Comparison of ENCODE assay signal across 23 cellular contexts in genomic region chr7:79711660-79712059, GRCh38.
DNase-seq lines count a peak whose midpoint lies in the region; ATAC-seq, FAIRE-seq and TF ChIP-seq lines count a peak whose summit lies in the region.
"Had no signal": no experiment of that assay in that cellular context is flagged by ENCODE, and none has a peak within 500 bp of the region (broad histone marks: within the 10 kb centered on the region; RNA-seq: fewer than 3 reads in every experiment).

No MANE protein-coding gene starts in this region.

- H3K36me3 ChIP-seq in SK-N-SH (replicated peaks in 1 of 2; ENCODE audit: control insufficient read depth in 1 of 2, insufficient read depth in 2 of 2, low read length in 1 of 2) (no peaks in the 10 kb centered on the region), spleen (no peaks in the 10 kb centered on the region)
- H3K36me3 ChIP-seq: BE2C; BLaER1 treated with 17β-estradiol and CSF1 and Interleukin-3, amounts not matched to agents 10 nM and 100 nM; HAP-1 had no signal

- 0 out of 2 replicates have a peak overlapping the region, but pooled peaks have one; percentile 18 for H2AFZ ChIP-seq in SK-N-SH (ENCODE audit: low read depth)

- no peak for TF ChIP-seq POLR2A in spleen (IDR thresholded peaks at IDR 0.05)

- H3K79me2 ChIP-seq in SK-N-SH (ENCODE audit: insufficient read depth): no peaks in the 10 kb centered on the region

- H3K4me2 ChIP-seq in SK-N-SH: no peak overlapping the region
- H3K4me2 ChIP-seq: A549; BLaER1 treated with 17β-estradiol and CSF1 and Interleukin-3, amounts not matched to agents 10 nM and 100 nM had no signal

- no peaks in the 10 kb centered on the region for H3K27me3 ChIP-seq in SK-N-SH (ENCODE audit: insufficient read depth)
- no peaks in the 10 kb centered on the region for H3K27me3 ChIP-seq in spleen (replicated peaks in 1 of 7)
- H3K27me3 ChIP-seq: BE2C; BLaER1 treated with 17β-estradiol and CSF1 and Interleukin-3, amounts not matched to agents 10 nM and 100 nM had no signal

- no peaks in the 10 kb centered on the region for H4K20me1 ChIP-seq in SK-N-SH (ENCODE audit: insufficient read depth)
- H4K20me1 ChIP-seq: BLaER1 treated with 17β-estradiol and CSF1 and Interleukin-3, amounts not matched to agents 10 nM and 100 nM had no signal

- no peaks in the 10 kb centered on the region for H3F3A ChIP-seq in SK-N-SH (replicated peaks; ENCODE audit: insufficient read depth)

- H3K9ac ChIP-seq in SK-N-SH: no peak overlapping the region
- H3K9ac ChIP-seq: BLaER1 treated with 17β-estradiol and CSF1 and Interleukin-3, amounts not matched to agents 10 nM and 100 nM had no signal

- H3K4me1 ChIP-seq in SK-N-SH (ENCODE audit: control insufficient read depth in 1 of 2, insufficient read depth in 2 of 2, low read depth in 1 of 2, low read length in 1 of 2): no peaks in the 10 kb centered on the region; a peak in 1 of 4 replicates
- H3K4me1 ChIP-seq in spleen: no peaks in the 10 kb centered on the region
- H3K4me1 ChIP-seq: BE2C; BLaER1 treated with 17β-estradiol and CSF1 and Interleukin-3, amounts not matched to agents 10 nM and 100 nM; HAP-1 had no signal

- H3K27ac ChIP-seq in SK-N-SH (ENCODE audit: low read depth in 2 of 2, low read length in 1 of 2): no peak overlapping the region
- no peak overlapping the region for H3K27ac ChIP-seq in RWPE1
- H3K27ac ChIP-seq in spleen: no peak overlapping the region
- H3K27ac ChIP-seq: 22Rv1; A549; BLaER1 treated with 17β-estradiol and CSF1 and Interleukin-3, amounts not matched to agents 10 nM and 100 nM had no signal

- no peak for ATAC-seq in SK-N-SH treated with all-trans-retinoic acid at 6 μM for 48 hours
- no peak for ATAC-seq in HG03565 (IDR thresholded peaks at IDR 0.05; ENCODE audit: unreplicated experiment)
- ATAC-seq in HG03460 (IDR thresholded peaks at IDR 0.05; ENCODE audit: unreplicated experiment): no peak
- ATAC-seq: A549 had no signal

- TF ChIP-seq EP300 in SK-N-SH (IDR thresholded peaks at IDR 0.05; ENCODE audit: borderline replicate concordance in 1 of 2, low read depth in 1 of 2, low read length in 1 of 2): no peak

- POLR2A ChIA-PET in SK-N-SH (lab: Yijun Ruan, JAX): no interaction called here
- POLR2A ChIA-PET in RWPE1 (lab: Yijun Ruan, JAX; ENCODE audit: low non-redundant PET): no interaction called here

- 61% methylated on average over 4 of the region's 4 CpGs for WGBS in SK-N-SH (ENCODE audit: low lambda C conversion rate)
- WGBS in spleen, 5 donors: 73 to 85% (median 77%) methylated on average over 4 of the region's 4 CpGs

- H3K4me3 ChIP-seq in SK-N-SH (ENCODE audit: low read depth in 2 of 2, low read length in 1 of 2) (no peak overlapping the region), spleen (no peak overlapping the region)
- H3K4me3 ChIP-seq: A549; BLaER1 treated with 17β-estradiol and CSF1 and Interleukin-3, amounts not matched to agents 10 nM and 100 nM; HAP-1 had no signal

- CTCF ChIA-PET in SK-N-SH (lab: Yijun Ruan, JAX) (interaction anchor here (0.8 to 2.1 kb wide), 2 partner anchors 10 to 413 kb away, joined by 3 to 6 read pairs; no protein-coding TSS in a partner anchor), RWPE1 (lab: Yijun Ruan, JAX) (no interaction called here)

- peak; percentile 91 for FAIRE-seq in endometrium (lab: Jason Lieb, UNC)
- FAIRE-seq: A549, D721Med, GM12892, H54 had no signal

- no peaks in the 10 kb centered on the region for H3K9me2 ChIP-seq in SK-N-SH

- H3K9me3 ChIP-seq in SK-N-SH (no peaks in the 10 kb centered on the region), spleen (no peaks in the 10 kb centered on the region)
- H3K9me3 ChIP-seq: A549; BE2C; BLaER1 treated with 17β-estradiol and CSF1 and Interleukin-3, amounts not matched to agents 10 nM and 100 nM; HAP-1 had no signal

- no peak for DNase-seq in SK-N-SH
- peak; percentile 46 for DNase-seq in SW480 (ENCODE audit: low spot score)
- DNase-seq in RWPE1 (ENCODE audit: low spot score): no peak
- no peak for DNase-seq in spleen
- DNase-seq: ACHN; AML-193; BE2C; CD4-positive, alpha-beta T cell; CD8-positive, alpha-beta memory T cell; DMS 273 treated with DMSO at 0.1 percent for 48 hours; DMS79 treated with DMSO at 0.1 percent for 48 hours; GOT3 had no signal

- TF ChIP-seq CTCF in SK-N-SH (IDR thresholded peaks at IDR 0.05) (no peak), RWPE1 (conservative IDR thresholded peaks at IDR 0.05; ENCODE audit: low read depth) (no peak), spleen (IDR thresholded peaks at IDR 0.05 in 8 of 11, conservative IDR thresholded peaks at IDR 0.05 in 3 of 11) (no peak)

- TF ChIP-seq RAD21 in SK-N-SH (IDR thresholded peaks at IDR 0.05; ENCODE audit: low read length): no peak

- intact Hi-C loops in spleen (cut with DNase I; ENCODE audit: low total_unique reads): no loop called here

TF ChIP-seq in SK-N-SH, 30 proteins besides CTCF, POLR2A, EP300 and RAD21:
- TF ChIP-seq ELF1 (IDR thresholded peaks at IDR 0.05): no peak
- 0 out of 2 replicates have a peak, but pooled peaks have one; percentile 7 for TF ChIP-seq FOSL2 (IDR thresholded peaks at IDR 0.05; ENCODE audit: borderline replicate concordance, low read depth)

TF ChIP-seq in SK-N-SH treated with all-trans-retinoic acid at 6 μM for 48 hours, 23 proteins besides CTCF, POLR2A, EP300 and RAD21 (continues in another document):
- TF ChIP-seq ZNF8 (CRISPR knock-in tag; IDR thresholded peaks at IDR 0.05) (no peak), ISL1 (CRISPR knock-in tag; IDR thresholded peaks at IDR 0.05) (no peak), ZFP3 (CRISPR knock-in tag; IDR thresholded peaks at IDR 0.05) (no peak), PPARA (CRISPR knock-in tag; IDR thresholded peaks at IDR 0.05; ENCODE audit: borderline replicate concordance) (no peak), CSRNP3 (CRISPR knock-in tag; IDR thresholded peaks at IDR 0.05) (no peak), TSHZ2 (CRISPR knock-in tag; IDR thresholded peaks at IDR 0.05) (no peak), TCF4 (CRISPR knock-in tag; IDR thresholded peaks at IDR 0.05; ENCODE audit: borderline replicate concordance) (no peak), ESRRG (CRISPR knock-in tag; IDR thresholded peaks at IDR 0.05) (no peak), CREB5 (CRISPR knock-in tag; IDR thresholded peaks at IDR 0.05; ENCODE audit: low read depth) (no peak), TOX (CRISPR knock-in tag; IDR thresholded peaks at IDR 0.05; ENCODE audit: borderline replicate concordance) (no peak), GLIS3 (CRISPR knock-in tag; IDR thresholded peaks at IDR 0.05) (no peak), OSR1 (CRISPR knock-in tag; IDR thresholded peaks at IDR 0.05) (no peak), ZFP30 (CRISPR knock-in tag; IDR thresholded peaks at IDR 0.05) (no peak), RARB (CRISPR knock-in tag; IDR thresholded peaks at IDR 0.05) (no peak), ZNF565 (CRISPR knock-in tag; conservative IDR thresholded peaks at IDR 0.05; ENCODE audit: low read depth) (no peak)
